Comparison of ENCODE assay signal across 17 cellular contexts in the genomic region with DNA sequence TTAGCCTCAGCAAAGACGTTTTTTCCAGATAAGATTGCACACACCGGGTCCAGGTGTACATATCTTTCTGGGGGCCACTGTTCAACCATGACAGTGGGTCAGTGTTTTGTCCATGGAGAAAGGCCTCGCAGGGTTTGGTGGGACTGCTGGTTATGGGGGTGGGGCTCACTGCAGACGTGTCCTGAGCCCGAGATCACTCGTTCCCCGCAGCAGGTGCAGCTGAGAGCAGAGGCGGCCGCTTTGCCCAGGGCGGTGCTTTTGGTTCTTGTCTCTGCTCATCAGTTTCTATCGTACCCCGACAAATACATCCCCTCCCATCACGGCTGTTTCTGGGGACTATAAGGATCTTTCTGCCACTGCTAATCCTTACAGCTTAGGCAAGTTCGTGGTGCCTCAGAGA.
DNase-seq lines count a peak whose midpoint lies in the region; ATAC-seq, FAIRE-seq and TF ChIP-seq lines count a peak whose summit lies in the region.
"Had no signal": no experiment of that assay in that cellular context is flagged by ENCODE, and none has a peak within 500 bp of the region (broad histone marks: within the 10 kb centered on the region; RNA-seq: fewer than 3 reads in every experiment).

No MANE protein-coding gene starts in this region.

- H3K9ac ChIP-seq in kidney (ENCODE audit: low read length in 2 of 2) (no peak overlapping the region), neuronal stem cell (ENCODE audit: low read depth, low read length, poor library complexity) (no peak overlapping the region)
- H3K9ac ChIP-seq: GM23248 had no signal

- no peak for TF ChIP-seq CTCF in kidney (IDR thresholded peaks at IDR 0.05; ENCODE audit: borderline replicate concordance, extremely low read depth, insufficient read depth)

- H3K79me1 ChIP-seq in neuronal stem cell (ENCODE audit: low read depth, low read length), result no peaks in the 10 kb centered on the region

- no CpG with 5 or more reads among the region's 14 CpGs for WGBS in neuronal stem cell (ENCODE audit: extremely low coverage in 2 of 2, insufficient read length in 2 of 2, insufficient replicate concordance in 1 of 2), 2 donors

- H3K4ac ChIP-seq in neuronal stem cell (ENCODE audit: low read length), result no peak overlapping the region

- H4K91ac ChIP-seq in neuronal stem cell (ENCODE audit: low read depth, low read length, poor library complexity), result no peak overlapping the region

- DNase-seq in RPMI8226, result peak; percentile 66
- peak; percentile 53 for DNase-seq in kidney
- DNase-seq in neuronal stem cell (ENCODE audit: low spot score), result no peak
- DNase-seq in COLO829 (ENCODE audit: low spot score), result no peak
- no peak for DNase-seq in left colon
- DNase-seq: C1 segment of cervical spinal cord; Caco-2; CD4-positive, alpha-beta memory T cell; DMS153; DND-41; GM23248; H9 had no signal

- H2BK120ac ChIP-seq in neuronal stem cell (ENCODE audit: low read depth, low read length), result no peak overlapping the region

- H3K18ac ChIP-seq in neuronal stem cell (ENCODE audit: low read length), result peak overlapping the region; percentile 35

- ATAC-seq in left colon (no peak), HG02885 (IDR thresholded peaks at IDR 0.05; ENCODE audit: poor library complexity, unreplicated experiment) (no peak)
- ATAC-seq: GM12878, HCT116 had no signal

- H3K27ac ChIP-seq in kidney (ENCODE audit: low read depth in 2 of 2, low read length in 2 of 2) (no peak overlapping the region), neuronal stem cell (replicated peaks; ENCODE audit: low read length) (no peak overlapping the region)
- H3K27ac ChIP-seq: GM23248 had no signal

- H3K9me3 ChIP-seq in kidney (ENCODE audit: control insufficient read depth in 1 of 2, low read length in 2 of 2), result no peaks in the 10 kb centered on the region
- peaks cover 6 to 9% of the 10 kb centered on the region in 2 donors for H3K9me3 ChIP-seq in neuronal stem cell (replicated peaks in 1 of 2; ENCODE audit: control insufficient read depth in 2 of 2, insufficient read depth in 1 of 2, low read depth in 1 of 2, low read length in 2 of 2)

- H2AK5ac ChIP-seq in neuronal stem cell (ENCODE audit: low read depth, low read length), result no peak overlapping the region

- H3K14ac ChIP-seq in neuronal stem cell (ENCODE audit: low read length), result peak overlapping the region; percentile 27

- H3K36me3 ChIP-seq in kidney (ENCODE audit: control insufficient read depth in 1 of 2, insufficient read depth in 2 of 2, low read length in 2 of 2) (no peaks in the 10 kb centered on the region), neuronal stem cell (replicated peaks in 1 of 2; ENCODE audit: control insufficient read depth in 2 of 2, insufficient read depth in 2 of 2, low read length in 2 of 2) (peaks cover 0 to 1% of the 10 kb centered on the region in 2 donors)

- no peak overlapping the region for H2BK12ac ChIP-seq in neuronal stem cell (ENCODE audit: low read length)

- no peak overlapping the region for H3K4me2 ChIP-seq in neuronal stem cell (ENCODE audit: insufficient read depth, low read length, poor library complexity, severe bottlenecking)

- no peak overlapping the region for H2BK15ac ChIP-seq in neuronal stem cell (ENCODE audit: low read length)

- H2BK5ac ChIP-seq in neuronal stem cell (ENCODE audit: low read length), result no peak overlapping the region

- H3K23ac ChIP-seq in neuronal stem cell (ENCODE audit: low read depth, low read length, poor library complexity), result no peak overlapping the region

- intact Hi-C loops in kidney (cut with DNase I), result no loop called here
- intact Hi-C loops in left colon (cut with DNase I, micrococcal nuclease), result no loop called here

- H3K4me1 ChIP-seq in kidney (ENCODE audit: control insufficient read depth in 1 of 2, insufficient read depth in 1 of 2, low read depth in 1 of 2, low read length in 2 of 2) (no peaks in the 10 kb centered on the region), neuronal stem cell (ENCODE audit: control insufficient read depth in 2 of 2, insufficient read depth in 1 of 2, low read depth in 1 of 2, low read length in 2 of 2) (peaks cover 6 to 12% of the 10 kb centered on the region in 2 donors)
- H3K4me1 ChIP-seq: Caco-2 had no signal

- H2AFZ ChIP-seq in neuronal stem cell (ENCODE audit: low read length), result no peak overlapping the region
- H2AFZ ChIP-seq: GM23248 had no signal

- no peak overlapping the region for H3K4me3 ChIP-seq in kidney (ENCODE audit: low read length in 2 of 2)
- H3K4me3 ChIP-seq in neuronal stem cell (ENCODE audit: low read length in 2 of 2), result no peak overlapping the region
- H3K4me3 ChIP-seq: GM12878, GM23248 had no signal

- no peak for FAIRE-seq in kidney (lab: Jason Lieb, UNC)
- FAIRE-seq: G401.6, GM12878, GM19239 had no signal

- peaks cover 0 to 3% (median 0%) of the 10 kb centered on the region in 3 experiments for H3K27me3 ChIP-seq in neuronal stem cell (ENCODE audit: control insufficient read depth in 3 of 3, insufficient read depth in 3 of 3, low read depth in 1 of 3, low read length in 3 of 3)

- no peak overlapping the region for H4K8ac ChIP-seq in neuronal stem cell (ENCODE audit: low read depth, low read length)

Comparison
In these comparisons a context has a peak if more than half of its experiments do, and no peak if none do; other contexts are left out.
1. DNase-seq: peak in RPMI8226 (single experiment) and kidney (single experiment); none in neuronal stem cell (single experiment), COLO829 (single experiment) and left colon (0 of 2).